In the genomic region with DNA sequence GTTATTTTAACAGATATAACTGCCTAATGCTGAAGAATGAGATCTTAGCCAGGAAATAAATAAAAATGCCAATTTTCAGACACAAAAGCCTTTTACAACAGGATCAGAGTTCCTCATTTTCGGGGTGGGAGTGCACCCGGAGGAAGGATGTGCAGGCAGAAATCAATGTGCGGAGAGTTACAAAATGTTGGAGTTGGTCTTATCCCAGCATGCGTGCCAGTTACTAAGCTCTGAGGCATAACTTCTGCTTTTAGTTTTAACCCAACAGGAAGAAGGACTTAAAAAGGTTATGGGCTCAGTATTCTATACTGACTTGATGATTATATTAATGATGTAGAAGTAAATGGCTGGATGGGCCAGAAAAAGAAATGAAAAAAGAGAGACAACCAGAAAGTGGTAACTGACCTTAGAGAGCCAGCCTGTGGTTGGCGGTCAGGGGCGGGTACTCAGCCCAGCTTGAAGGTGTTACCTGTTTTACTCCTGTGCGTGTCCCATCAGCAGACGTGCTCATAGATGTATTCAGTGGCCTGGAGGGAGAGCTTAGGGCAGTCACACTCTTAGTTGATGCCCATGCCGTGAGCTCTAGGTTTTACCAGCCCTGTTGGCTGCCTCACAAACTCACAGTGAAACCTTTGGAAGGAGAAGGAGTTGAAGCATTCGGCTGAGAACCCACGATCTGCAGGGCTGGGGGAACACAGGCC, we compare ENCODE assay signal across 16 cellular contexts.
DNase-seq lines count a peak whose midpoint lies in the region; TF ChIP-seq lines count a peak whose summit lies in the region.
"Had no signal": no experiment of that assay in that cellular context is flagged by ENCODE, and none has a peak within 500 bp of the region (broad histone marks: within the 10 kb centered on the region; RNA-seq: fewer than 3 reads in every experiment).

No MANE protein-coding gene starts in this region.

- peak; percentile 5 for DNase-seq in NCI-H1694 treated with DMSO at 0.1 percent for 48 hours (lab: John Stamatoyannopoulos, UW)
- DNase-seq in NCI-H1694 (lab: John Stamatoyannopoulos, UW) = no peak
- DNase-seq in adrenal gland = peak in 2 of 7 donors; percentile 30 to 47
- no peak for DNase-seq in transverse colon
- no peak for DNase-seq in middle frontal gyrus (ENCODE audit: extremely low spot score, low spot score)
- DNase-seq in activated T-cell treated with anti-CD3 and anti-CD28 coated beads for 4 hours = no peak
- no peak for DNase-seq in DMS53 treated with DMSO at 0.1 percent for 48 hours (lab: John Stamatoyannopoulos, UW; ENCODE audit: unreplicated experiment)
- DNase-seq: activated CD8-positive, alpha-beta memory T cell treated with anti-CD3 and anti-CD28 coated beads, Interleukin-2, amount 10 ng/mL, durations not matched to agents 7 days and 5 days; activated naive CD8-positive, alpha-beta T cell treated with anti-CD3 and anti-CD28 coated beads, Interleukin-2, amount 10 ng/mL, durations not matched to agents 7 days and 5 days; MG63; SK-N-SH; stimulated activated CD4-positive, alpha-beta T cell treated with anti-CD3 and anti-CD28 coated beads, Interleukin-2, amount 100 ng/mL, for 24 hours had no signal

- H3K27ac ChIP-seq in adrenal gland (peak overlapping the region in 4 of 5 donors; percentile 68 to 76 (median 72)), mucosa of rectum (ENCODE audit: low read depth in 2 of 2, low read length in 2 of 2) (peak overlapping the region; percentile 23 to 28), transverse colon (peak overlapping the region; percentile 44 to 67 (median 58))
- H3K27ac ChIP-seq: 22Rv1, parathyroid adenoma had no signal

- in situ Hi-C loops in transverse colon (cut with MboI; ENCODE audit: low pct_ligation_motif_present in 1 of 4, low pct_unique_long_range_greater_than_20kb in 1 of 4, low sequenced_read_pairs in 3 of 4) = loop anchor here in 2 of 4 donors (25.0 kb wide), 1 partner anchor 302 kb away; a partner anchor contains a TSS

- 70 to 78% (median 73%) methylated on average over 10 to 11 of the region's 11 CpGs for WGBS in adrenal gland, 4 donors
- WGBS in transverse colon (ENCODE audit: low coverage in 1 of 2), 2 donors = 47 to 72% methylated on average over 7 to 11 of the region's 11 CpGs

- intact Hi-C loops in adrenal gland (cut with DNase I) = loop anchor here in 1 of 2 donors (5.0 kb wide), 1 partner anchor 208 kb away; no protein-coding TSS in a partner anchor
- intact Hi-C loops in transverse colon (cut with DNase I; ENCODE audit: low total_unique reads) = no loop called here

- no peaks in the 10 kb centered on the region for H3K9me3 ChIP-seq in adrenal gland (replicated peaks in 1 of 3)
- H3K9me3 ChIP-seq in mucosa of rectum (ENCODE audit: control insufficient read depth in 2 of 2, low read length in 2 of 2) = no peaks in the 10 kb centered on the region
- no peaks in the 10 kb centered on the region for H3K9me3 ChIP-seq in transverse colon
- H3K9me3 ChIP-seq: MG63, mucosa of descending colon, SK-N-SH had no signal

- TF ChIP-seq POLR2A in adrenal gland (IDR thresholded peaks at IDR 0.05) (no peak), transverse colon (IDR thresholded peaks at IDR 0.05) (no peak)

- no peak overlapping the region for H3K9ac ChIP-seq in mucosa of rectum (ENCODE audit: low read depth in 1 of 2, low read length in 2 of 2)
- H3K9ac ChIP-seq: parathyroid adenoma, SK-N-SH had no signal

- H3K4me1 ChIP-seq in adrenal gland (replicated peaks in 1 of 2) = peaks cover 27 to 29% of the 10 kb centered on the region in 2 donors
- no peaks in the 10 kb centered on the region for H3K4me1 ChIP-seq in mucosa of rectum (ENCODE audit: control insufficient read depth in 2 of 2, insufficient read depth in 2 of 2, low read length in 2 of 2)
- H3K4me1 ChIP-seq in transverse colon = peaks cover 0 to 19% (median 1%) of the 10 kb centered on the region in 4 donors
- H3K4me1 ChIP-seq: parathyroid adenoma had no signal

- TF ChIP-seq CTCF in adrenal gland (IDR thresholded peaks at IDR 0.05) (no peak), transverse colon (IDR thresholded peaks at IDR 0.05) (no peak)

- TF ChIP-seq EP300 in transverse colon (IDR thresholded peaks at IDR 0.05; ENCODE audit: low read depth) = no peak

- no peaks in the 10 kb centered on the region for H3K36me3 ChIP-seq in adrenal gland (replicated peaks in 1 of 2)
- no peaks in the 10 kb centered on the region for H3K36me3 ChIP-seq in mucosa of rectum (ENCODE audit: control insufficient read depth in 2 of 2, insufficient read depth in 2 of 2, low read length in 2 of 2)
- no peaks in the 10 kb centered on the region for H3K36me3 ChIP-seq in transverse colon
- H3K36me3 ChIP-seq: MG63 had no signal

- peak overlapping the region in 1 of 4 donors; percentile 39 for H3K4me3 ChIP-seq in adrenal gland
- H3K4me3 ChIP-seq in mucosa of rectum (ENCODE audit: low read length in 2 of 2) = no peak overlapping the region
- no peak overlapping the region for H3K4me3 ChIP-seq in transverse colon
- H3K4me3 ChIP-seq: MG63, mucosa of descending colon had no signal

- H3K27me3 ChIP-seq in adrenal gland = no peaks in the 10 kb centered on the region
- H3K27me3 ChIP-seq in mucosa of rectum (ENCODE audit: control insufficient read depth in 2 of 2, insufficient read depth in 2 of 2, low read length in 2 of 2) = no peaks in the 10 kb centered on the region
- H3K27me3 ChIP-seq in transverse colon = peaks cover 3% of the 10 kb centered on the region
